Comparison of ENCODE assay signal across 17 cellular contexts in genomic region chrX:7698248-7698647, GRCh38.
DNase-seq lines count a peak whose midpoint lies in the region; ATAC-seq and FAIRE-seq lines count a peak whose summit lies in the region.
"Had no signal": no experiment of that assay in that cellular context is flagged by ENCODE, and none has a peak within 500 bp of the region (broad histone marks: within the 10 kb centered on the region; RNA-seq: fewer than 3 reads in every experiment).

No MANE protein-coding gene starts in this region.

- FAIRE-seq in RCC 7860 (lab: Jason Lieb, UNC) (peak; percentile 53), frontal cortex (lab: Jason Lieb, UNC) (peak; percentile 10), small intestine (lab: Jason Lieb, UNC) (peak; percentile 72)
- FAIRE-seq: GM12878 had no signal

- H3K4me3 ChIP-seq in small intestine (ENCODE audit: low read depth in 1 of 2, low read length in 2 of 2), result no peak overlapping the region
- H3K4me3 ChIP-seq: BLaER1 treated with 17β-estradiol and CSF1 and Interleukin-3, amounts not matched to agents 10 nM and 100 nM; GM12878; GM23338 had no signal

- H3K27me3 ChIP-seq in small intestine (ENCODE audit: control insufficient read depth in 2 of 2, insufficient read depth in 2 of 2, low read length in 2 of 2), result no peaks in the 10 kb centered on the region
- H3K27me3 ChIP-seq: BLaER1 treated with 17β-estradiol and CSF1 and Interleukin-3, amounts not matched to agents 10 nM and 100 nM had no signal

- H3K36me3 ChIP-seq in small intestine (ENCODE audit: control insufficient read depth in 2 of 2, insufficient read depth in 2 of 2, low read length in 2 of 2), result no peaks in the 10 kb centered on the region
- H3K36me3 ChIP-seq: BLaER1 treated with 17β-estradiol and CSF1 and Interleukin-3, amounts not matched to agents 10 nM and 100 nM had no signal

- H3K9me3 ChIP-seq in small intestine (ENCODE audit: control insufficient read depth, low read depth), result no peaks in the 10 kb centered on the region

- DNase-seq in RCC 7860 (ENCODE audit: low spot score) (no peak), frontal cortex (ENCODE audit: low spot score in 2 of 2) (no peak), small intestine (no peak), G401 (ENCODE audit: low spot score) (no peak), NOMO-1 (lab: John Stamatoyannopoulos, UW; ENCODE audit: unreplicated experiment in 2 of 2) (no peak)
- DNase-seq: Calu3; CD4-positive, alpha-beta memory T cell; COR-L47; DMS53; DMS79 treated with DMSO at 0.1 percent for 48 hours; GDM1; H9 had no signal

- H3K27ac ChIP-seq in small intestine (ENCODE audit: low read depth in 1 of 2, low read length in 1 of 2), result no peak overlapping the region
- H3K27ac ChIP-seq: BLaER1 treated with 17β-estradiol and CSF1 and Interleukin-3, amounts not matched to agents 10 nM and 100 nM had no signal

- in situ Hi-C loops in G401 (cut with HindIII; ENCODE audit: low sequenced_read_pairs), result no loop called here

- no peak for ATAC-seq in GM21786 (IDR thresholded peaks at IDR 0.05; ENCODE audit: unreplicated experiment)
- ATAC-seq: GM12878, GM23338, HCT116 had no signal

- H3K4me1 ChIP-seq in small intestine (ENCODE audit: control insufficient read depth in 2 of 2, insufficient read depth in 1 of 2, low read depth in 1 of 2, low read length in 1 of 2), result no peaks in the 10 kb centered on the region
- H3K4me1 ChIP-seq: BLaER1 treated with 17β-estradiol and CSF1 and Interleukin-3, amounts not matched to agents 10 nM and 100 nM had no signal

- 54 to 87% (median 69%) methylated on average over 2 of the region's 2 CpGs for WGBS in small intestine, 3 donors
